1 cellular context compared by ENCODE assay signal in genomic region chr10:110340821-110341220, GRCh38.
TF ChIP-seq lines count a peak whose summit lies in the region.

No MANE protein-coding gene starts in this region.

TF ChIP-seq in GM23338, 12 proteins besides CTCF, POLR2A, EP300 and RAD21 (continued from another document):
- TF ChIP-seq, protein P1, sequence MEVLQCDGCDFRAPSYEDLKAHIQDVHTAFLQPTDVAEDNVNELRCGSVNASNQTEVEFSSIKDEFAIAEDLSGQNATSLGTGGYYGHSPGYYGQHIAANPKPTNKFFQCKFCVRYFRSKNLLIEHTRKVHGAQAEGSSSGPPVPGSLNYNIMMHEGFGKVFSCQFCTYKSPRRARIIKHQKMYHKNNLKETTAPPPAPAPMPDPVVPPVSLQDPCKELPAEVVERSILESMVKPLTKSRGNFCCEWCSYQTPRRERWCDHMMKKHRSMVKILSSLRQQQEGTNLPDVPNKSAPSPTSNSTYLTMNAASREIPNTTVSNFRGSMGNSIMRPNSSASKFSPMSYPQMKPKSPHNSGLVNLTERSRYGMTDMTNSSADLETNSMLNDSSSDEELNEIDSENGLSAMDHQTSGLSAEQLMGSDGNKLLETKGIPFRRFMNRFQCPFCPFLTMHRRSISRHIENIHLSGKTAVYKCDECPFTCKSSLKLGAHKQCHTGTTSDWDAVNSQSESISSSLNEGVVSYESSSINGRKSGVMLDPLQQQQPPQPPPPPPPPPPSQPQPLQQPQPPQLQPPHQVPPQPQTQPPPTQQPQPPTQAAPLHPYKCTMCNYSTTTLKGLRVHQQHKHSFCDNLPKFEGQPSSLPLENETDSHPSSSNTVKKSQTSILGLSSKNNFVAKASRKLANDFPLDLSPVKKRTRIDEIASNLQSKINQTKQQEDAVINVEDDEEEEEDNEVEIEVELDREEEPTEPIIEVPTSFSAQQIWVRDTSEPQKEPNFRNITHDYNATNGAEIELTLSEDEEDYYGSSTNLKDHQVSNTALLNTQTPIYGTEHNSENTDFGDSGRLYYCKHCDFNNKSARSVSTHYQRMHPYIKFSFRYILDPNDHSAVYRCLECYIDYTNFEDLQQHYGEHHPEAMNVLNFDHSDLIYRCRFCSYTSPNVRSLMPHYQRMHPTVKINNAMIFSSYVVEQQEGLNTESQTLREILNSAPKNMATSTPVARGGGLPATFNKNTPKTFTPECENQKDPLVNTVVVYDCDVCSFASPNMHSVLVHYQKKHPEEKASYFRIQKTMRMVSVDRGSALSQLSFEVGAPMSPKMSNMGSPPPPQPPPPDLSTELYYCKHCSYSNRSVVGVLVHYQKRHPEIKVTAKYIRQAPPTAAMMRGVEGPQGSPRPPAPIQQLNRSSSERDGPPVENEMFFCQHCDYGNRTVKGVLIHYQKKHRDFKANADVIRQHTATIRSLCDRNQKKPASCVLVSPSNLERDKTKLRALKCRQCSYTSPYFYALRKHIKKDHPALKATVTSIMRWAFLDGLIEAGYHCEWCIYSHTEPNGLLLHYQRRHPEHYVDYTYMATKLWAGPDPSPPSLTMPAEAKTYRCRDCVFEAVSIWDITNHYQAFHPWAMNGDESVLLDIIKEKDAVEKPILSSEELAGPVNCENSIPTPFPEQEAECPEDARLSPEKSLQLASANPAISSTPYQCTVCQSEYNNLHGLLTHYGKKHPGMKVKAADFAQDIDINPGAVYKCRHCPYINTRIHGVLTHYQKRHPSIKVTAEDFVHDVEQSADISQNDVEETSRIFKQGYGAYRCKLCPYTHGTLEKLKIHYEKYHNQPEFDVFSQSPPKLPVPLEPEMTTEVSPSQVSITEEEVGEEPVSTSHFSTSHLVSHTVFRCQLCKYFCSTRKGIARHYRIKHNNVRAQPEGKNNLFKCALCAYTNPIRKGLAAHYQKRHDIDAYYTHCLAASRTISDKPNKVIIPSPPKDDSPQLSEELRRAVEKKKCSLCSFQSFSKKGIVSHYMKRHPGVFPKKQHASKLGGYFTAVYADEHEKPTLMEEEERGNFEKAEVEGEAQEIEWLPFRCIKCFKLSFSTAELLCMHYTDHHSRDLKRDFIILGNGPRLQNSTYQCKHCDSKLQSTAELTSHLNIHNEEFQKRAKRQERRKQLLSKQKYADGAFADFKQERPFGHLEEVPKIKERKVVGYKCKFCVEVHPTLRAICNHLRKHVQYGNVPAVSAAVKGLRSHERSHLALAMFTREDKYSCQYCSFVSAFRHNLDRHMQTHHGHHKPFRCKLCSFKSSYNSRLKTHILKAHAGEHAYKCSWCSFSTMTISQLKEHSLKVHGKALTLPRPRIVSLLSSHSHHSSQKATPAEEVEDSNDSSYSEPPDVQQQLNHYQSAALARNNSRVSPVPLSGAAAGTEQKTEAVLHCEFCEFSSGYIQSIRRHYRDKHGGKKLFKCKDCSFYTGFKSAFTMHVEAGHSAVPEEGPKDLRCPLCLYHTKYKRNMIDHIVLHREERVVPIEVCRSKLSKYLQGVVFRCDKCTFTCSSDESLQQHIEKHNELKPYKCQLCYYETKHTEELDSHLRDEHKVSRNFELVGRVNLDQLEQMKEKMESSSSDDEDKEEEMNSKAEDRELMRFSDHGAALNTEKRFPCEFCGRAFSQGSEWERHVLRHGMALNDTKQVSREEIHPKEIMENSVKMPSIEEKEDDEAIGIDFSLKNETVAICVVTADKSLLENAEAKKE (CRISPR knock-in tag; IDR thresholded peaks at IDR 0.05): no peak
- TF ChIP-seq POLR2AphosphoS5 (IDR thresholded peaks at IDR 0.05; ENCODE audit: low read depth) (no peak), NANOG (IDR thresholded peaks at IDR 0.05; ENCODE audit: borderline replicate concordance) (no peak), CREB1 (CRISPR knock-in tag; IDR thresholded peaks at IDR 0.05; ENCODE audit: low read depth) (no peak), EZH2phosphoT487 (IDR thresholded peaks at IDR 0.05; ENCODE audit: unreplicated experiment) (no peak), ZNF331 (CRISPR knock-in tag; IDR thresholded peaks at IDR 0.05; ENCODE audit: low read depth) (no peak), EZH2 (IDR thresholded peaks at IDR 0.05; ENCODE audit: low read depth, unreplicated experiment) (no peak)
- TF ChIP-seq, protein P2, sequence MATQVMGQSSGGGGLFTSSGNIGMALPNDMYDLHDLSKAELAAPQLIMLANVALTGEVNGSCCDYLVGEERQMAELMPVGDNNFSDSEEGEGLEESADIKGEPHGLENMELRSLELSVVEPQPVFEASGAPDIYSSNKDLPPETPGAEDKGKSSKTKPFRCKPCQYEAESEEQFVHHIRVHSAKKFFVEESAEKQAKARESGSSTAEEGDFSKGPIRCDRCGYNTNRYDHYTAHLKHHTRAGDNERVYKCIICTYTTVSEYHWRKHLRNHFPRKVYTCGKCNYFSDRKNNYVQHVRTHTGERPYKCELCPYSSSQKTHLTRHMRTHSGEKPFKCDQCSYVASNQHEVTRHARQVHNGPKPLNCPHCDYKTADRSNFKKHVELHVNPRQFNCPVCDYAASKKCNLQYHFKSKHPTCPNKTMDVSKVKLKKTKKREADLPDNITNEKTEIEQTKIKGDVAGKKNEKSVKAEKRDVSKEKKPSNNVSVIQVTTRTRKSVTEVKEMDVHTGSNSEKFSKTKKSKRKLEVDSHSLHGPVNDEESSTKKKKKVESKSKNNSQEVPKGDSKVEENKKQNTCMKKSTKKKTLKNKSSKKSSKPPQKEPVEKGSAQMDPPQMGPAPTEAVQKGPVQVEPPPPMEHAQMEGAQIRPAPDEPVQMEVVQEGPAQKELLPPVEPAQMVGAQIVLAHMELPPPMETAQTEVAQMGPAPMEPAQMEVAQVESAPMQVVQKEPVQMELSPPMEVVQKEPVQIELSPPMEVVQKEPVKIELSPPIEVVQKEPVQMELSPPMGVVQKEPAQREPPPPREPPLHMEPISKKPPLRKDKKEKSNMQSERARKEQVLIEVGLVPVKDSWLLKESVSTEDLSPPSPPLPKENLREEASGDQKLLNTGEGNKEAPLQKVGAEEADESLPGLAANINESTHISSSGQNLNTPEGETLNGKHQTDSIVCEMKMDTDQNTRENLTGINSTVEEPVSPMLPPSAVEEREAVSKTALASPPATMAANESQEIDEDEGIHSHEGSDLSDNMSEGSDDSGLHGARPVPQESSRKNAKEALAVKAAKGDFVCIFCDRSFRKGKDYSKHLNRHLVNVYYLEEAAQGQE (IDR thresholded peaks at IDR 0.05; ENCODE audit: unreplicated experiment): no peak
